27 cellular contexts compared by ENCODE assay signal in the genomic region with DNA sequence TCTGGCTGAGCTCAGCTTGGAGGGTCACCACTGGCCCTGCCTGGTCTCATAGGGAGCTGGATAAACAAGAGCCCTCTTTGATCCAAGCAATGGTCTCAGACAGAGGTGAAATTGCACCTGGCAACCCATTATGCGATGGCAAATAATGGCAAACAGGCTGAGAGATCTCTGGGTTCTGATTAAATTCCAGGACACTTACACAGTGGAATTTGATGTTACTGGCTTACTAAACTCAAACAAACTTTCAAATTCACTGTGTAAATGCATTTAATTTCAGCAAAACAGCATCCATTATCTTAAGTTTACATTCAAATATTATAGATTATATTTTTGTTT. TPM values are rescaled to one million over a fixed set of nuclear protein-coding genes. Genes with fewer than 3 reads are reported as not detected.
A peak's percentile ranks its signal among the peaks of the same experiment; 100 is the strongest.
DNase-seq lines count a peak whose midpoint lies in the region; ATAC-seq and TF ChIP-seq lines count a peak whose summit lies in the region.
"Had no signal": no experiment of that assay in that cellular context is flagged by ENCODE, and none has a peak within 500 bp of the region (broad histone marks: within the 10 kb centered on the region; RNA-seq: fewer than 3 reads in every experiment).

No MANE protein-coding gene starts in this region.

- H3K9me3 ChIP-seq in body of pancreas: no peaks in the 10 kb centered on the region
- H3K9me3 ChIP-seq: esophagus muscularis mucosa, gastroesophageal sphincter, thoracic aorta had no signal

- no peak for TF ChIP-seq CTCF in body of pancreas (IDR thresholded peaks at IDR 0.05)

- DNase-seq in DMS53 (lab: John Stamatoyannopoulos, UW) (peak; percentile 12), DMS53 treated with DMSO at 0.1 percent for 48 hours (lab: John Stamatoyannopoulos, UW; ENCODE audit: unreplicated experiment) (no peak), HT-29 (ENCODE audit: low spot score) (peak; percentile 29), body of pancreas (no peak), left lobe of liver (ENCODE audit: low spot score) (no peak), T-helper 9 cell (no peak), cerebellar cortex (ENCODE audit: low spot score) (no peak)
- DNase-seq: activated CD4-positive, alpha-beta T cell treated with anti-CD3 and anti-CD28 coated beads, Interleukin-2, amount 10 ng/mL, durations not matched to agents 24 days and 14 days; activated naive CD4-positive, alpha-beta T cell treated with Interleukin-2 at 50 U/mL for 16 hours; CD4-positive, CD25-positive, alpha-beta regulatory T cell; effector CD8-positive, alpha-beta T cell; GOT3; hippocampal formation; left ventricle myocardium superior; NCI-H1105; NCI-H2029; NCI-H526 treated with DMSO at 0.1 percent for 48 hours; small intestine; SW 1271; T1000; WERI-Rb-1 had no signal

- H3K27ac ChIP-seq in body of pancreas: peak overlapping the region in 3 of 4 donors; percentile 17 to 69 (median 56)
- H3K27ac ChIP-seq: 22Rv1, esophagus muscularis mucosa, gastroesophageal sphincter, thoracic aorta, WERI-Rb-1 had no signal

- peaks cover 31% of the 10 kb centered on the region for H3K4me1 ChIP-seq in body of pancreas

- 52 to 62% methylated on average over 1 of the region's 1 CpG for WGBS in body of pancreas, 2 donors

- no peaks in the 10 kb centered on the region for H3K36me3 ChIP-seq in body of pancreas (replicated peaks in 1 of 2; ENCODE audit: insufficient read depth in 1 of 2, low read depth in 2 of 2)
- H3K36me3 ChIP-seq: esophagus muscularis mucosa, gastroesophageal sphincter, thoracic aorta, WERI-Rb-1 had no signal

- intact Hi-C loops in body of pancreas (cut with DNase I): loop anchor here (10.0 kb wide), 1 partner anchor 55 kb away; no protein-coding TSS in a partner anchor

- H3K27me3 ChIP-seq in body of pancreas: no peaks in the 10 kb centered on the region
- H3K27me3 ChIP-seq: esophagus muscularis mucosa, gastroesophageal sphincter had no signal

- TF ChIP-seq POLR2A in body of pancreas (IDR thresholded peaks at IDR 0.05): no peak

- ATAC-seq in body of pancreas (no peak), left lobe of liver (peak; percentile 57), GM19463 (IDR thresholded peaks at IDR 0.05; ENCODE audit: unreplicated experiment) (no peak)
- ATAC-seq: gastroesophageal sphincter; left ventricle myocardium superior; natural killer cell treated with Interleukin-12 subunit alpha and Interleukin-12 subunit beta and Interleukin-15 and Interleukin-18, amount 100 ng/mL, for 72 hours had no signal

- H3K4me3 ChIP-seq in body of pancreas: no peak overlapping the region
- H3K4me3 ChIP-seq: esophagus muscularis mucosa, gastroesophageal sphincter, thoracic aorta had no signal

RNA-seq across cellular contexts. Expression of gene STAT4, which starts 19.5 kb away (rescaled TPM):
- 0.39 TPM in 1 of 2 replicates, not detected in the other for total RNA-seq in HT-29 (2014; rRNA removed; shearing (Covaris generic))
- total RNA-seq in body of pancreas (1 to 10 TPM in 1 of 2 donors, under 1 TPM in 1; 0.52 to 2.6 TPM), left lobe of liver (0.98 TPM)

Comparison
In these comparisons a context has a peak if more than half of its experiments do, and no peak if none do; other contexts are left out.
1. DNase-seq: peak in DMS53 (single experiment) and HT-29 (single experiment); none in DMS53 treated with DMSO at 0.1 percent for 48 hours (single experiment), body of pancreas (0 of 4), left lobe of liver (single experiment), T-helper 9 cell (single experiment) and cerebellar cortex (single experiment).